ENCODE assay signal across 9 cellular contexts in the genomic region with DNA sequence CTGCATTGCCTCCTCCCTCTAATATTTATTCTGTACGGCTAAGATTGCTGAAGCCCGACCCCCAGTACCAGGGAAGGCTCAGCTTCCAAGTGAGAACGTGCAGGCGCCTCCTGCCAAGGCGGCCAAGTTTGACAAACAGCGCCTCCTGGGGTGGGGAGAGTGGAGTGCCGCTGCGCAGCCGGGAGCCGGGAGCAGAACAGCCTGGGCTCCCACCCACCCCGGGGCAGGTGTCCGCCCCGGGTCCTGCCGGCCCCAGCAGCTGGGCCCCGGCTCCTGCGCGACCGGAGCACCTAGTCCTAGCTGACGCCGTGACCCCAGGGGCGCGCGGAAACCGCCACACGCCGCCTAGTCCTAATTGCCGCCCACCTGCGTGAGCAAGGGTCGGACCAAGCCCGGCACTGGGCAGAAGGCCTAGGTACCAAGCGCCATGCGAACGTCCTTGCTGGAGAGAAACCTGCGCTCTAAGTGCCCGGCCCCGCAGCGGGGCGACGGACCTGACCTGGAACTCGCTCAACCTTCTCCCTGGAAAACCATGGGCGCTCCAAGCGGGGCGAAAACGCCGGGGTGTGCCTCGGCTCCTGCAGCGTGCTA. TPM values are rescaled to one million over a fixed set of nuclear protein-coding genes. Genes with fewer than 3 reads are reported as not detected.
DNase-seq lines count a peak whose midpoint lies in the region; ATAC-seq and TF ChIP-seq lines count a peak whose summit lies in the region.
"Had no signal": no experiment of that assay in that cellular context is flagged by ENCODE, and none has a peak within 500 bp of the region (broad histone marks: within the 10 kb centered on the region; RNA-seq: fewer than 3 reads in every experiment).

No MANE protein-coding gene starts in this region.

- H3K4me1 Mint-ChIP-seq in natural killer cell = peaks cover 4 to 6% of the 10 kb centered on the region in 2 donors

- peaks cover 47 to 51% of the 10 kb centered on the region in 2 donors for H3K27me3 Mint-ChIP-seq in natural killer cell (ENCODE audit: low read depth in 2 of 2)

- H3K4me3 ChIP-seq in Peyer's patch (no peak overlapping the region), fibroblast of villous mesenchyme (ENCODE audit: low read depth, low read length) (no peak overlapping the region), skeletal muscle cell (ENCODE audit: low read depth, low read length) (peak overlapping the region; percentile 26)

- DNase-seq in Peyer's patch (peak in 1 of 3 donors; percentile 60), fibroblast of villous mesenchyme (ENCODE audit: low read depth) (peak; percentile 10), skeletal muscle cell (ENCODE audit: low read depth) (no peak), SHP77 (lab: John Stamatoyannopoulos, UW) (no peak), natural killer cell (no peak)

- no peak overlapping the region for H3K4me3 Mint-ChIP-seq in natural killer cell

- peaks cover 0 to 5% (median 0%) of the 10 kb centered on the region in 4 donors for H3K9me3 ChIP-seq in Peyer's patch

- H3K27ac Mint-ChIP-seq in natural killer cell = peak overlapping the region in 1 of 2 donors; percentile 32

- no peaks in the 10 kb centered on the region for H3K9me3 Mint-ChIP-seq in natural killer cell

- no peak for TF ChIP-seq POLR2A in Peyer's patch (IDR thresholded peaks at IDR 0.05)

- peaks cover 0 to 37% (median 0%) of the 10 kb centered on the region in 4 donors for H3K4me1 ChIP-seq in Peyer's patch

- ATAC-seq in HG03521 (IDR thresholded peaks at IDR 0.05; ENCODE audit: unreplicated experiment) (no peak), natural killer cell (no peak), HG03097 (IDR thresholded peaks at IDR 0.05; ENCODE audit: low FRiP score, unreplicated experiment) (no peak)

- H3K27me3 ChIP-seq in Peyer's patch = peaks cover 6 to 86% of the 10 kb centered on the region in 2 donors

- peak; percentile 27; the same call in 2 of the 3 replicates for TF ChIP-seq CTCF in GM12872 (IDR thresholded peaks at IDR 0.05; ENCODE audit: insufficient read depth, low read depth, low read length)
- TF ChIP-seq CTCF in Peyer's patch (IDR thresholded peaks at IDR 0.05) = peak in 4 of 6 experiments; percentile 21 to 32 (median 30)
- TF ChIP-seq CTCF in fibroblast of villous mesenchyme (IDR thresholded peaks at IDR 0.05; ENCODE audit: insufficient read depth, low read depth, low read length) = peak; percentile 40
- TF ChIP-seq CTCF in natural killer cell (IDR thresholded peaks at IDR 0.05) = no peak

- no peaks in the 10 kb centered on the region for H3K36me3 ChIP-seq in Peyer's patch

- intact Hi-C loops in natural killer cell (cut with micrococcal nuclease) = no loop called here

- no peak overlapping the region for H3K27ac ChIP-seq in Peyer's patch

- H3K36me3 Mint-ChIP-seq in natural killer cell = peaks cover 6% of the 10 kb centered on the region

RNA-seq across cellular contexts. Expression of gene EBF3, which starts 5.0 kb away (rescaled TPM):
- total RNA-seq in Peyer's patch (1 to 10 TPM in 3 of 4 donors, not detected in 1; 1.5 to 4.1 (median 1.9) TPM), fibroblast of villous mesenchyme (0.32 and 6.0 TPM in 2 replicates), natural killer cell (not detected)
- total RNA-seq: M059J had no signal
